In the genomic region with DNA sequence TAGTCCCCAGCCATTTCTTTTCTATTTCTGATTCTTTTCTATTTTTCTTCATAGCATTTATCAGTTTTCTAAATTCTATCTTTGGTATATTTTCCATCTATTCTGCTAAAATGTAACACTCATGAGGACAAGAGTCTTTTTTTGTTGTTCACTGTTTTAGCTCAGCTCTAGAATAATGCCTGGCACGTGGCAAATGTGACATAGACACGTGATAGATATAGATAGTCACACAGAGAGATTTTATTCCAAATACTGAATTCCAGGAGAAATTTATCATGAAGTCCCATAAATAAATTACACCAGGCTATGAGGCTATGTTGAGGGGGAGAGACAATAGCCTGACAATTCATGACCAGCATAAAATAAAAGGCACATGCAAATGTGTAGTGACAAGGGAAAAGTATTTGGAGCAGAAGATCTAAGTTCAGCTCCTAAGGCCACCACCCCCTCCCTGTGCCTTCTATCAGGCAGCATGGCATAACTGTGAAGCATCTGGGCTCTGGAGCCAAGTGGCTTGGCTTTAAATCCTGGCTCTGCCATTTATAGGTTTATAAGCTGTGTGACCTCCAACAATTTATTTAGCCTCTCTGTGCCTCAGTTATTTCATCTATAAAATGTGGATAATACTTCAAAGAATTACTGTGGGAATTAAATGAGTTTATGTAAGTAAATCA, we compare ENCODE assay signal across 1 cellular context.
TF ChIP-seq lines count a peak whose summit lies in the region.

No MANE protein-coding gene starts in this region.

TF ChIP-seq in HepG2, 621 proteins besides CTCF, POLR2A, EP300 and RAD21 (continued from another document):
- TF ChIP-seq ZNF614 (CRISPR knock-in tag; IDR thresholded peaks at IDR 0.05; ENCODE audit: borderline replicate concordance) (no peak), SP5 (CRISPR knock-in tag; IDR thresholded peaks at IDR 0.05; ENCODE audit: borderline replicate concordance, low read depth) (no peak)
